ENCODE assay signal across 27 cellular contexts in the genomic region with DNA sequence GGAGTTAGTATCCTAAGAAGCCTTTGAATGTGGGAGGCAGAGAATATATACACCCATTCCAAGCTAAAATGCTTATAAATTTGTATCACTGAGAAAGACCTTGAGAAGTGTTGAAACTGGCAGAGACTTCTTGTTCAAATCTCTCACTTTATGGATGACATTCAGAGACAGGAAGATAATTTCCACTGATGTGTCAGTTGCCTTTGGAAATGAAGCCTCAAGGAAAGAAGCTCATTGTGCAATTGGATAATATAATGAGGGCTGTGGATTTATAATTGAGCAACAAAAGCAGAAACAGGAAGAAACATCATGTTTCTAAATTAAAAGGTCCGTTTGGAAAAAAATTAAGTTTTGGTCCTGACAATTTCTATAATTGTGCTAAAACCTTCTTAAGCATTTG.
DNase-seq lines count a peak whose midpoint lies in the region; FAIRE-seq and TF ChIP-seq lines count a peak whose summit lies in the region.
"Had no signal": no experiment of that assay in that cellular context is flagged by ENCODE, and none has a peak within 500 bp of the region (broad histone marks: within the 10 kb centered on the region; RNA-seq: fewer than 3 reads in every experiment).

No MANE protein-coding gene starts in this region.

- CTCF ChIA-PET in MCF 10A (lab: Yijun Ruan, JAX) = interaction anchor here (0.6 to 1.0 kb wide), 2 partner anchors 40 to 264 kb away, joined by 3 to 4 read pairs; no protein-coding TSS in a partner anchor

- DNase-seq in MCF 10A (ENCODE audit: unreplicated experiment) = peak; percentile 38
- DNase-seq in breast epithelium (ENCODE audit: low spot score in 2 of 2) = no peak
- peak; percentile 68 for DNase-seq in adipocyte (ENCODE audit: low read depth)
- DNase-seq in iris pigment epithelial cell (ENCODE audit: low read depth) = peak; percentile 57
- no peak for DNase-seq in RKO (ENCODE audit: low spot score)
- DNase-seq in hepatic stellate cell (ENCODE audit: low spot score) = no peak
- no peak for DNase-seq in NCI-H2029 (lab: John Stamatoyannopoulos, UW)
- no peak for DNase-seq in RCC 7860 (ENCODE audit: low spot score)
- DNase-seq: 8988T; activated CD8-positive, alpha-beta memory T cell treated with anti-CD3 and anti-CD28 coated beads, Interleukin-2, amount 10 ng/mL, durations not matched to agents 7 days and 5 days; activated naive CD8-positive, alpha-beta T cell treated with anti-CD3 and anti-CD28 coated beads, Interleukin-2, amount 10 ng/mL, durations not matched to agents 7 days and 5 days; dermis blood vessel endothelial cell; heart left ventricle; immature natural killer cell; Karpas-422; lower lobe of right lung; NCI-H1436; NCI-H748 treated with DMSO at 0.1 percent for 48 hours; Peyer's patch; stimulated activated CD4-positive, alpha-beta T cell treated with anti-CD3 and anti-CD28 coated beads, Interleukin-2, amount 100 ng/mL, for 24 hours; T1000; transverse colon had no signal

- no peak overlapping the region for H3K27ac ChIP-seq in breast epithelium
- H3K27ac ChIP-seq: C4-2B, epithelial cell of prostate, heart left ventricle, lower lobe of right lung, Peyer's patch, transverse colon had no signal

- intact Hi-C loops in MCF 10A (cut with micrococcal nuclease) = no loop called here
- intact Hi-C loops in breast epithelium (cut with DNase I; ENCODE audit: low total_unique reads) = no loop called here

- H3K4me3 ChIP-seq in breast epithelium (no peak overlapping the region), adipocyte (ENCODE audit: low read length) (no peak overlapping the region)
- H3K4me3 ChIP-seq: heart left ventricle, lower lobe of right lung, Peyer's patch, transverse colon had no signal

- no TSS peak for BruUV-seq in MCF 10A (replicated peaks; lab: Mats Ljungman, UMichigan)

- H3K36me3 ChIP-seq in breast epithelium (no peaks in the 10 kb centered on the region), adipocyte (ENCODE audit: control insufficient read depth, insufficient read depth, low read length, severe bottlenecking) (no peaks in the 10 kb centered on the region)
- H3K36me3 ChIP-seq: heart left ventricle, lower lobe of right lung, Peyer's patch, transverse colon had no signal

- H3K9ac ChIP-seq in adipocyte (ENCODE audit: low read length) = peak overlapping the region; percentile 52

- H3K4me1 ChIP-seq in breast epithelium = no peaks in the 10 kb centered on the region
- peaks cover 28% of the 10 kb centered on the region for H3K4me1 ChIP-seq in adipocyte (ENCODE audit: control insufficient read depth, insufficient read depth, low read length)
- H3K4me1 ChIP-seq: lower lobe of right lung had no signal

- no peaks in the 10 kb centered on the region for H3K36me3 Mint-ChIP-seq in MCF 10A (ENCODE audit: insufficient read depth, unreplicated experiment)
- H3K36me3 Mint-ChIP-seq: activated CD8-positive, alpha-beta memory T cell treated with anti-CD3 and anti-CD28 coated beads, Interleukin-2, amount 10 ng/mL, durations not matched to agents 7 days and 5 days; activated naive CD8-positive, alpha-beta T cell treated with anti-CD3 and anti-CD28 coated beads, Interleukin-2, amount 10 ng/mL, durations not matched to agents 7 days and 5 days; immature natural killer cell had no signal

- no peak for TF ChIP-seq POLR2A in breast epithelium (IDR thresholded peaks at IDR 0.05)

- no peak for FAIRE-seq in RCC 7860 (lab: Jason Lieb, UNC)
- FAIRE-seq: D721Med had no signal

- no peaks in the 10 kb centered on the region for H3K27me3 Mint-ChIP-seq in MCF 10A (ENCODE audit: insufficient read depth, unreplicated experiment)
- H3K27me3 Mint-ChIP-seq: activated CD8-positive, alpha-beta memory T cell treated with anti-CD3 and anti-CD28 coated beads, Interleukin-2, amount 10 ng/mL, durations not matched to agents 7 days and 5 days; activated naive CD8-positive, alpha-beta T cell treated with anti-CD3 and anti-CD28 coated beads, Interleukin-2, amount 10 ng/mL, durations not matched to agents 7 days and 5 days; activated T-helper 17 cell treated with anti-CD3 and anti-CD28 coated beads, Interleukin-2, amount 50 U/mL, for 72 hours had no signal

- H3K4me1 Mint-ChIP-seq in MCF 10A (ENCODE audit: insufficient read depth, unreplicated experiment) = peaks cover 13% of the 10 kb centered on the region
- H3K4me1 Mint-ChIP-seq: activated CD8-positive, alpha-beta memory T cell treated with anti-CD3 and anti-CD28 coated beads, Interleukin-2, amount 10 ng/mL, durations not matched to agents 7 days and 5 days; activated naive CD8-positive, alpha-beta T cell treated with anti-CD3 and anti-CD28 coated beads, Interleukin-2, amount 10 ng/mL, durations not matched to agents 7 days and 5 days; activated T-helper 17 cell treated with anti-CD3 and anti-CD28 coated beads, Interleukin-2, amount 50 U/mL, for 72 hours; immature natural killer cell had no signal

- no peaks in the 10 kb centered on the region for H3K9me3 Mint-ChIP-seq in MCF 10A (ENCODE audit: unreplicated experiment)

- H3K4me3 Mint-ChIP-seq in MCF 10A (ENCODE audit: unreplicated experiment) = no peak overlapping the region
- H3K4me3 Mint-ChIP-seq: activated CD8-positive, alpha-beta memory T cell treated with anti-CD3 and anti-CD28 coated beads, Interleukin-2, amount 10 ng/mL, durations not matched to agents 7 days and 5 days; activated naive CD8-positive, alpha-beta T cell treated with anti-CD3 and anti-CD28 coated beads, Interleukin-2, amount 10 ng/mL, durations not matched to agents 7 days and 5 days; activated T-helper 17 cell treated with anti-CD3 and anti-CD28 coated beads, Interleukin-2, amount 50 U/mL, for 72 hours; immature natural killer cell; stimulated activated naive CD8-positive, alpha-beta T cell treated with anti-CD3 and anti-CD28 coated beads, Interleukin-15, Interleukin-2, amounts not matched to agents 100 ng/mL and 50 ng/mL, for 24 hours had no signal

- TF ChIP-seq CTCF in MCF 10A (IDR thresholded peaks at IDR 0.05; ENCODE audit: unreplicated experiment) = no peak
- no peak for TF ChIP-seq CTCF in breast epithelium (IDR thresholded peaks at IDR 0.05)

- POLR2A ChIA-PET in MCF 10A (lab: Yijun Ruan, JAX) = interaction anchor here (0.6 kb wide), 1 partner anchor 17 kb away, joined by 3 read pairs; no protein-coding TSS in a partner anchor

- H3K27me3 ChIP-seq in breast epithelium (no peaks in the 10 kb centered on the region), adipocyte (replicated peaks; ENCODE audit: control insufficient read depth, insufficient read depth, low read length) (no peaks in the 10 kb centered on the region)
- H3K27me3 ChIP-seq: heart left ventricle, Peyer's patch, transverse colon had no signal

- no peak overlapping the region for H3K27ac Mint-ChIP-seq in MCF 10A (ENCODE audit: low read depth, unreplicated experiment)
- H3K27ac Mint-ChIP-seq: activated CD8-positive, alpha-beta memory T cell treated with anti-CD3 and anti-CD28 coated beads, Interleukin-2, amount 10 ng/mL, durations not matched to agents 7 days and 5 days; activated naive CD8-positive, alpha-beta T cell treated with anti-CD3 and anti-CD28 coated beads, Interleukin-2, amount 10 ng/mL, durations not matched to agents 7 days and 5 days; activated T-helper 17 cell treated with anti-CD3 and anti-CD28 coated beads, Interleukin-2, amount 50 U/mL, for 72 hours; immature natural killer cell; stimulated activated naive CD8-positive, alpha-beta T cell treated with anti-CD3 and anti-CD28 coated beads, Interleukin-15, Interleukin-2, amounts not matched to agents 100 ng/mL and 50 ng/mL, for 24 hours had no signal

- H3K9me3 ChIP-seq in breast epithelium = no peaks in the 10 kb centered on the region
- no peaks in the 10 kb centered on the region for H3K9me3 ChIP-seq in adipocyte (ENCODE audit: control insufficient read depth, low read length)
- H3K9me3 ChIP-seq: heart left ventricle, lower lobe of right lung, Peyer's patch, transverse colon had no signal

Comparison
In these comparisons a context has a peak if more than half of its experiments do, and no peak if none do; other contexts are left out.
1. DNase-seq: peak in MCF 10A (single experiment), adipocyte (single experiment) and iris pigment epithelial cell (single experiment); none in breast epithelium (0 of 2), RKO (single experiment), hepatic stellate cell (single experiment), NCI-H2029 (single experiment) and RCC 7860 (single experiment).